In the genomic region with DNA sequence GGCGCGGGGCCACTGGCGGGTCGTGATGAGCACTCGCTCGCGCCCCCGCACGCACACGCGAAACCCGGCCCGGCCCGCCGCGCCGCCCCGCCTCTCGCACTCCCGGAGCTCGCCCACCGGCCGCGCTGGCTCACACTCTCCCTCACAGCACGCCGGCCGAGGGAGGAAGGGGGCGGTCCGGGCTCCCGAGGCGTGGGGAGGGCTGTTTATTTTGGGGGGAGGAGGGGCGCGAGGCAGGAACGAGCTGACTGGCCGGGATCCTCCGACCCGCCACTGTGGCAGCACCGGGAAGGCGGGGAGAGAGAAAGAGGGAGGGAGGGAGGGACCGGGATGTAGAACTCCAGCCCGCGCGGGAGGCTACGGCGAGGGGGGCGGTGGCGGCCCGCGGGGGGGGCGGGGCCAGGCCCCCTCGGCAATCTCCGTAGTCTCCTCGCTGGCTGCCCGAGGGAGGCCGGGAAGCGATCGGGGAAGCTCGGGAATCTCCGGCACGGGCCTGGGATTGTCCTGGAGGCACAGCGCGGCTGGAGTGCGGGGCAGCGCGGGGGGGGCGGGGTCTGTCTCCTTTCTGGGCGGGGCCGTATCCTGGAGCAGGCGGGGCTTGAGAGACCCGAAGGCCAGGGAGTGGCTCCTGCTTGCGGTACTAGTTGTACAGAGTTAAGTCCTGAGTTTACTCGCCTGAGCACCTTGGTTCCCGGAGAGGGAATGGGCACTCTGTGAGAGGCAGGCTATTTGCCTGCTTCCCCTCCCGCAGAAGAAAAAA, we compare ENCODE assay signal across 8 cellular contexts. TPM values are rescaled to one million over a fixed set of nuclear protein-coding genes. Genes with fewer than 3 reads are reported as not detected.
DNase-seq lines count a peak whose midpoint lies in the region; ATAC-seq lines count a peak whose summit lies in the region.

A gene with protein sequence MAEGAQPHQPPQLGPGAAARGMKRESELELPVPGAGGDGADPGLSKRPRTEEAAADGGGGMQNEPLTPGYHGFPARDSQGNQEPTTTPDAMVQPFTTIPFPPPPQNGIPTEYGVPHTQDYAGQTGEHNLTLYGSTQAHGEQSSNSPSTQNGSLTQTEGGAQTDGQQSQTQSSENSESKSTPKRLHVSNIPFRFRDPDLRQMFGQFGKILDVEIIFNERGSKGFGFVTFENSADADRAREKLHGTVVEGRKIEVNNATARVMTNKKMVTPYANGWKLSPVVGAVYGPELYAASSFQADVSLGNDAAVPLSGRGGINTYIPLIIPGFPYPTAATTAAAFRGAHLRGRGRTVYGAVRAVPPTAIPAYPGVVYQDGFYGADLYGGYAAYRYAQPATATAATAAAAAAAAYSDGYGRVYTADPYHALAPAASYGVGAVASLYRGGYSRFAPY (minus strand): TSS at position 179 of the 760 bp plus-strand sequence. CDS start 399 bp downstream, outside the sequence.

- DNase-seq in Caki2 (ENCODE audit: low read depth): peak; percentile 93
- DNase-seq in HT1080 (ENCODE audit: low read depth): peak; percentile 83
- peak; percentile 54 to 80 for DNase-seq in NOMO-1 (lab: John Stamatoyannopoulos, UW; ENCODE audit: unreplicated experiment in 2 of 2)
- peak; percentile 39 for DNase-seq in activated CD8-positive, alpha-beta memory T cell treated with anti-CD3 and anti-CD28 coated beads, Interleukin-2, amount 50 U/mL, for 24 hours (ENCODE audit: extremely low read depth)
- DNase-seq in effector memory CD8-positive, alpha-beta T cell: peak; percentile 33 to 44 (median 36)
- peak; percentile 96 to 97 for DNase-seq in lung microvascular endothelial cell (ENCODE audit: low read depth in 2 of 2)
- DNase-seq in stimulated activated CD4-positive, alpha-beta T cell treated with anti-CD3 and anti-CD28 coated beads, Interleukin-4, amount 100 ng/mL, for 48 hours (ENCODE audit: low read depth in 2 of 2): peak; percentile 74

- H3K36me3 Mint-ChIP-seq in effector memory CD8-positive, alpha-beta T cell (ENCODE audit: insufficient read depth): no peaks in the 10 kb centered on the region

- ATAC-seq in effector memory CD8-positive, alpha-beta T cell (replicated peaks): peak; percentile 75
- no peak for ATAC-seq in GM21367 (IDR thresholded peaks at IDR 0.05; ENCODE audit: unreplicated experiment)

- H3K4me3 Mint-ChIP-seq in effector memory CD8-positive, alpha-beta T cell: peak within 1 kb of the TSS; percentile 78 to 82

- H3K27me3 Mint-ChIP-seq in effector memory CD8-positive, alpha-beta T cell: peaks cover 0 to 19% of the 10 kb centered on the region in 2 donors

- H3K4me1 Mint-ChIP-seq in effector memory CD8-positive, alpha-beta T cell (ENCODE audit: low read depth in 2 of 2): peaks cover 12 to 15% of the 10 kb centered on the region in 2 donors

- in situ Hi-C loops in Caki2 (cut with HindIII; ENCODE audit: low pct_unique_long_range_greater_than_20kb, low sequenced_read_pairs): no loop called here

- peak within 1 kb of the TSS in 1 of 2 donors; percentile 52 for H3K27ac Mint-ChIP-seq in effector memory CD8-positive, alpha-beta T cell

- no peaks in the 10 kb centered on the region for H3K9me3 Mint-ChIP-seq in effector memory CD8-positive, alpha-beta T cell

RNA-seq across cellular contexts. Expression of the gene that starts here (rescaled TPM):
- 40.4 and 61.5 TPM in 2 replicates for total RNA-seq in Caki2 (2014; rRNA removed; shearing (Covaris generic); ENCODE audit: low replicate concordance)
- 87.3 and 97.4 TPM in 2 replicates for total RNA-seq in HT1080 (2014; rRNA removed; shearing (Covaris generic))
- polyA plus RNA-seq in HT1080 (2015; cell fraction: cytosol; rRNA removed): 58.6 and 74.5 TPM in 2 replicates
- 88.5 and 93.6 TPM in 2 replicates for polyA plus RNA-seq in HT1080 (2015; cell fraction: nucleus; rRNA removed)
- total RNA-seq in lung microvascular endothelial cell: 83.1 and 89.4 TPM in 2 replicates

Comparison
In these comparisons a context has a peak if more than half of its experiments do, and no peak if none do; other contexts are left out.
1. DNase-seq: peak in every context shown above with its lines; median percentile 96 in lung microvascular endothelial cell; 93 in Caki2; 83 in HT1080; 74 in stimulated activated CD4-positive, alpha-beta T cell treated with anti-CD3 and anti-CD28 coated beads, Interleukin-4, amount 100 ng/mL, for 48 hours; 67 in NOMO-1; 39 in activated CD8-positive, alpha-beta memory T cell treated with anti-CD3 and anti-CD28 coated beads, Interleukin-2, amount 50 U/mL, for 24 hours; 36 in effector memory CD8-positive, alpha-beta T cell.